Comparison of ENCODE assay signal across 8 cellular contexts in genomic region chr5:43019615-43020293, GRCh38. TPM values are rescaled to one million over a fixed set of nuclear protein-coding genes. Genes with fewer than 3 reads are reported as not detected.
A peak's percentile ranks its signal among the peaks of the same experiment; 100 is the strongest.
DNase-seq lines count a peak whose midpoint lies in the region; ATAC-seq and TF ChIP-seq lines count a peak whose summit lies in the region.

No MANE protein-coding gene starts in this region.

- H2AK5ac ChIP-seq in mesenchymal stem cell (ENCODE audit: low read length, severe bottlenecking): no peak overlapping the region

- peak overlapping the region in 1 of 2 experiments; percentile 83 for H2BK12ac ChIP-seq in mesenchymal stem cell (ENCODE audit: low read length in 2 of 2)

- H3K4ac ChIP-seq in mesenchymal stem cell (ENCODE audit: low read depth in 1 of 2, low read length in 2 of 2): peak overlapping the region; percentile 63 to 82

- TF ChIP-seq CTCF in AG04450 (IDR thresholded peaks at IDR 0.05; ENCODE audit: low read depth, low read length) (peak; percentile 61), WTC11 (IDR thresholded peaks at IDR 0.05) (no peak), colonic mucosa (IDR thresholded peaks at IDR 0.05) (peak; percentile 51)

- no peak overlapping the region for H2BK120ac ChIP-seq in mesenchymal stem cell (ENCODE audit: low read depth, low read length)

- H3K27ac ChIP-seq in AG04450 (ENCODE audit: low read depth, low read length) (peak overlapping the region; percentile 90), colonic mucosa (peak overlapping the region; percentile 98), mesenchymal stem cell (ENCODE audit: low read length, poor library complexity, severe bottlenecking) (peak overlapping the region; percentile 79)

- POLR2A ChIA-PET in AG04450 (lab: Yijun Ruan, JAX): interaction anchor here (0.8 to 3.8 kb wide), 9 partner anchors 9 to 102 kb away, joined by 3 to 24 read pairs (median 5); no protein-coding TSS in a partner anchor
- POLR2A ChIA-PET in WTC11 (lab: Charles Lee): interaction anchor here (0.9 to 1.6 kb wide), 3 partner anchors 12 to 101 kb away, joined by 3 to 4 read pairs (median 3); partner anchors contain the start of gene ZNF131

- H3K9me3 ChIP-seq in AG04450 (ENCODE audit: control insufficient read depth, insufficient read depth, low read length) (no peaks in the 10 kb centered on the region; the same call in 1 of the 2 replicates), colonic mucosa (no peaks in the 10 kb centered on the region), mesenchymal stem cell (ENCODE audit: control insufficient read depth, low read length) (no peaks in the 10 kb centered on the region)

- H3K9me3 Mint-ChIP-seq in WTC11: no peaks in the 10 kb centered on the region

- peak overlapping the region; percentile 2 to 70 for H3K18ac ChIP-seq in mesenchymal stem cell (ENCODE audit: low read depth in 1 of 2, low read length in 2 of 2)

- peak overlapping the region; percentile 80 for H3K4me3 Mint-ChIP-seq in WTC11

- H3K27me3 Mint-ChIP-seq in WTC11 (ENCODE audit: low read depth): peaks cover 99% of the 10 kb centered on the region

- peak overlapping the region in 1 of 2 experiments; percentile 65 for H3K14ac ChIP-seq in mesenchymal stem cell (ENCODE audit: low read length in 2 of 2)

- ATAC-seq in GM18907 (IDR thresholded peaks at IDR 0.05; ENCODE audit: unreplicated experiment) (peak; percentile 80), HG03103 (IDR thresholded peaks at IDR 0.05; ENCODE audit: low read depth, unreplicated experiment) (peak; percentile 66), WTC11 (peak; percentile 58)

- peaks cover 17% of the 10 kb centered on the region for H3K79me1 ChIP-seq in mesenchymal stem cell (replicated peaks; ENCODE audit: low read length, poor library complexity, severe bottlenecking)

- peaks cover 53% of the 10 kb centered on the region for H3K4me1 Mint-ChIP-seq in WTC11

- H3K27ac Mint-ChIP-seq in WTC11: no peak overlapping the region

- intact Hi-C loops in colonic mucosa (cut with DNase I): no loop called here

- H4K8ac ChIP-seq in mesenchymal stem cell (ENCODE audit: low read length): no peak overlapping the region

- CTCF ChIA-PET in AG04450 (lab: Charles Lee) (interaction anchor here (0.9 to 3.4 kb wide), 13 partner anchors 9 to 111 kb away, joined by 3 to 38 read pairs (median 5); partner anchors contain the start of gene ANXA2R), WTC11 (lab: Charles Lee) (interaction anchor here (0.5 to 3.4 kb wide), 18 partner anchors 10 to 206 kb away, joined by 3 to 23 read pairs (median 5); partner anchors contain the start of gene ZNF131)

- DNase-seq in AG04450 (ENCODE audit: low read depth, low spot score): no peak
- peak; percentile 90 for DNase-seq in NCI-H2171 (lab: John Stamatoyannopoulos, UW)
- peak; percentile 57 for DNase-seq in WTC11 (ENCODE audit: low spot score)
- DNase-seq in colonic mucosa: peak; percentile 79
- peak; percentile 94 for DNase-seq in mesenchymal stem cell
- peak; percentile 63 for DNase-seq in stimulated activated CD8-positive, alpha-beta memory T cell treated with anti-CD3 and anti-CD28 coated beads, Interleukin-4, amount 100 ng/mL, for 24 hours (ENCODE audit: low read depth)

- WGBS in mesenchymal stem cell: 1% methylated on average over 36 of the region's 36 CpGs

- H3K27me3 ChIP-seq in AG04450 (ENCODE audit: control insufficient read depth, insufficient read depth, low read length) (no peaks in the 10 kb centered on the region), colonic mucosa (no peaks in the 10 kb centered on the region), mesenchymal stem cell (ENCODE audit: control insufficient read depth in 1 of 2, insufficient read depth in 1 of 2, low read length in 2 of 2) (no peaks in the 10 kb centered on the region)

- H3K36me3 ChIP-seq in colonic mucosa (no peaks in the 10 kb centered on the region), mesenchymal stem cell (ENCODE audit: control insufficient read depth in 1 of 2, insufficient read depth in 2 of 2, low read depth in 1 of 2, low read length in 2 of 2) (no peaks in the 10 kb centered on the region)

- no peak overlapping the region for H2BK5ac ChIP-seq in mesenchymal stem cell (ENCODE audit: low read depth, low read length, poor library complexity, severe bottlenecking)

- no peaks in the 10 kb centered on the region for H3K36me3 Mint-ChIP-seq in WTC11

- no peak overlapping the region for H2AFZ ChIP-seq in mesenchymal stem cell (ENCODE audit: low read depth, low read length)

- H3K4me2 ChIP-seq in mesenchymal stem cell (ENCODE audit: low read length, poor library complexity, severe bottlenecking): peak overlapping the region; percentile 100

- H3K23ac ChIP-seq in mesenchymal stem cell (ENCODE audit: low read length in 2 of 2): no peak overlapping the region

- H2BK15ac ChIP-seq in mesenchymal stem cell (ENCODE audit: low read depth, poor library complexity, severe bottlenecking): no peak overlapping the region

- H3K9ac ChIP-seq in colonic mucosa (ENCODE audit: low read depth in 2 of 2, low read length in 2 of 2) (peak overlapping the region; percentile 37 to 47), mesenchymal stem cell (ENCODE audit: low read length) (peak overlapping the region; percentile 94)

- H4K91ac ChIP-seq in mesenchymal stem cell (ENCODE audit: low read length): peak overlapping the region; percentile 22

- peak overlapping the region; percentile 68 for H3K4me3 ChIP-seq in AG04450 (ENCODE audit: low read depth, low read length)
- peak overlapping the region; percentile 55 for H3K4me3 ChIP-seq in colonic mucosa
- H3K4me3 ChIP-seq in mesenchymal stem cell (ENCODE audit: insufficient read depth in 1 of 2, low read depth in 1 of 2, low read length in 2 of 2): peak overlapping the region; percentile 60 to 84

- H3K4me1 ChIP-seq in colonic mucosa (no peaks in the 10 kb centered on the region), mesenchymal stem cell (ENCODE audit: control insufficient read depth, insufficient read depth, low read depth, low read length) (peaks cover 7% of the 10 kb centered on the region)

TF ChIP-seq in WTC11, 78 proteins besides CTCF, POLR2A, EP300 and RAD21:
- TF ChIP-seq GABPB1 (CRISPR knock-in tag; IDR thresholded peaks at IDR 0.05) (0 out of 2 replicates have a peak, but pooled peaks have one; percentile 38), RORB (CRISPR knock-in tag; IDR thresholded peaks at IDR 0.05) (no peak)
TF ChIP-seq in WTC11: peak in this region for 1.

RNA-seq across cellular contexts. Expression of gene ANXA2R, which starts 20.4 kb away (rescaled TPM):
- polyA plus RNA-seq in AG04450 (2011; rRNA removed): 3.7 and 4.9 TPM in 2 replicates
- 4.3 and 4.6 TPM in 2 replicates for polyA minus RNA-seq in AG04450 (2011; rRNA and poly(A)+ RNA removed)
- 0.72 to 1.1 TPM (median 0.96 TPM) in 3 replicates for total RNA-seq in WTC11 (2021)
- 1 to 10 TPM; 1.1 to 1.3 TPM for total RNA-seq in colonic mucosa
- 1.8 TPM for polyA plus RNA-seq in mesenchymal stem cell (2013, experiment 1 of 2)
- 1.8 TPM for polyA plus RNA-seq in mesenchymal stem cell (2013, experiment 2 of 2)
